In genomic region chr12:66303316-66303804, GRCh38 we compare ENCODE assay signal across 8 cellular contexts. TPM values are rescaled to one million over a fixed set of nuclear protein-coding genes. Genes with fewer than 3 reads are reported as not detected.
DNase-seq lines count a peak whose midpoint lies in the region; ATAC-seq and TF ChIP-seq lines count a peak whose summit lies in the region.
"Not testable (repeated sequence)": the region's sequence is repeated elsewhere in the genome, so short reads cannot be mapped to it uniquely, and the experiment has no call there.

No MANE protein-coding gene starts in this region.

- not testable (repeated sequence) for H3K27ac ChIP-seq in endodermal cell (ENCODE audit: low read depth, low read length)
- peak overlapping the region; percentile 91 for H3K27ac ChIP-seq in naive thymus-derived CD4-positive, alpha-beta T cell (ENCODE audit: low read depth, low read length)
- H3K27ac ChIP-seq in tibial artery = peak overlapping the region in 1 of 2 donors; percentile 68

- 93% methylated on average over 7 to 14 of the region's 14 CpGs for WGBS in endodermal cell (ENCODE audit: insufficient coverage in 1 of 2, insufficient read length in 1 of 2), 2 experiments

- H3K9me3 Mint-ChIP-seq in endodermal cell; naive thymus-derived CD4-positive, alpha-beta T cell: not testable (repeated sequence)

- not testable (repeated sequence) for TF ChIP-seq POLR2A in NB4 (IDR thresholded peaks at IDR 0.05; ENCODE audit: extremely low read depth, insufficient read length)

- not testable (repeated sequence) for H3K36me3 ChIP-seq in endodermal cell (ENCODE audit: control insufficient read depth, insufficient read depth, low read length); naive thymus-derived CD4-positive, alpha-beta T cell (ENCODE audit: control insufficient read depth in 2 of 3, insufficient read depth in 3 of 3, low read length in 3 of 3); tibial artery

- peak overlapping the region; percentile 95 for H3K4me3 Mint-ChIP-seq in endodermal cell
- H3K4me3 Mint-ChIP-seq in naive thymus-derived CD4-positive, alpha-beta T cell = peak overlapping the region; percentile 87 to 99 (median 97)

- not testable (repeated sequence) for H3K9me3 ChIP-seq in endodermal cell (ENCODE audit: control insufficient read depth, low read length); naive thymus-derived CD4-positive, alpha-beta T cell (ENCODE audit: control insufficient read depth in 2 of 3, low read length in 3 of 3); tibial artery

- POLR2A ChIA-PET in naive thymus-derived CD4-positive, alpha-beta T cell (lab: Charles Lee) = interaction anchor here (0.6 to 5.9 kb wide), 17 partner anchors 8 to 1134 kb away, joined by 3 to 44 read pairs (median 4); partner anchors contain the start of genes CAND1, LEMD3, LLPH and TMBIM4

- H3K27me3 ChIP-seq in endodermal cell (ENCODE audit: control insufficient read depth, insufficient read depth, low read length, poor library complexity, severe bottlenecking); naive thymus-derived CD4-positive, alpha-beta T cell (ENCODE audit: control insufficient read depth in 2 of 2, insufficient read depth in 2 of 2, low read length in 2 of 2); tibial artery: not testable (repeated sequence)

- H3K27me3 Mint-ChIP-seq in endodermal cell (ENCODE audit: insufficient read depth) = peaks cover 13% of the 10 kb centered on the region
- H3K27me3 Mint-ChIP-seq in naive thymus-derived CD4-positive, alpha-beta T cell = not testable (repeated sequence)

- DNase-seq in GM12865 (ENCODE audit: low read depth) = peak; percentile 60
- DNase-seq in NB4 (ENCODE audit: low read depth); endodermal cell; tibial artery: not testable (repeated sequence)
- DNase-seq in activated T-cell treated with anti-CD3 and anti-CD28 coated beads, Interleukin-2, amount 50 U/mL, for 48 hours = peak; percentile 47 to 55
- DNase-seq in naive thymus-derived CD4-positive, alpha-beta T cell = peak in 7 of 9 donors; percentile 31 to 70 (median 58)

- CTCF ChIA-PET in naive thymus-derived CD4-positive, alpha-beta T cell (lab: Charles Lee) = interaction anchor here (0.9 to 2.2 kb wide), 8 partner anchors 11 to 34 kb away, joined by 4 to 10 read pairs (median 6); no protein-coding TSS in a partner anchor

- not testable (repeated sequence) for H3K4me1 ChIP-seq in endodermal cell (ENCODE audit: control insufficient read depth, insufficient read depth, low read length)
- peaks cover 17 to 22% of the 10 kb centered on the region in 2 donors for H3K4me1 ChIP-seq in naive thymus-derived CD4-positive, alpha-beta T cell (ENCODE audit: control insufficient read depth in 2 of 2, insufficient read depth in 2 of 2, low read length in 2 of 2)
- peaks cover 0 to 10% (median 5%) of the 10 kb centered on the region in 4 donors for H3K4me1 ChIP-seq in tibial artery

- TF ChIP-seq CTCF in GM12865 (IDR thresholded peaks at IDR 0.05; ENCODE audit: insufficient read depth, low read depth, low read length, missing control alignments); NB4 (IDR thresholded peaks at IDR 0.05; ENCODE audit: low read depth, low read length); endodermal cell (conservative IDR thresholded peaks at IDR 0.05); tibial artery (IDR thresholded peaks at IDR 0.05): not testable (repeated sequence)

- H3K36me3 Mint-ChIP-seq in endodermal cell (ENCODE audit: low read depth) = peaks cover 19% of the 10 kb centered on the region
- H3K36me3 Mint-ChIP-seq in naive thymus-derived CD4-positive, alpha-beta T cell = peaks cover 0 to 34% (median 28%) of the 10 kb centered on the region in 5 donors

- peak overlapping the region; percentile 62 for H3K27ac Mint-ChIP-seq in endodermal cell
- H3K27ac Mint-ChIP-seq in naive thymus-derived CD4-positive, alpha-beta T cell = peak overlapping the region; percentile 90 to 99 (median 97)

- ATAC-seq in GM21360 (IDR thresholded peaks at IDR 0.05; ENCODE audit: unreplicated experiment) = peak; percentile 38
- ATAC-seq in HG03025 (IDR thresholded peaks at IDR 0.05; ENCODE audit: low FRiP score, unreplicated experiment) = peak; percentile 30
- ATAC-seq in naive thymus-derived CD4-positive, alpha-beta T cell = peak; percentile 68

- H3K4me1 Mint-ChIP-seq in endodermal cell = not testable (repeated sequence)
- peaks cover 26 to 69% (median 59%) of the 10 kb centered on the region in 7 donors for H3K4me1 Mint-ChIP-seq in naive thymus-derived CD4-positive, alpha-beta T cell

- intact Hi-C loops in naive thymus-derived CD4-positive, alpha-beta T cell (cut with micrococcal nuclease) = loop anchor here (2.0 to 10.0 kb wide), 9 partner anchors 33 to 1899 kb away; partner anchors contain the start of genes CAND1 (in 1 of the 2), RASSF3 (in 1 of the 2) and XPOT (in 1 of the 2)
- intact Hi-C loops in tibial artery (cut with DNase I; ENCODE audit: low total_unique reads) = not testable (repeated sequence)

- H3K9ac ChIP-seq in endodermal cell (ENCODE audit: extremely low read depth, low read length, poor library complexity, severe bottlenecking) = not testable (repeated sequence)

- H3K4me3 ChIP-seq in GM12865 (ENCODE audit: low read depth, low read length) (peak overlapping the region; percentile 77), NB4 (ENCODE audit: low read depth, low read length) (peak overlapping the region; percentile 91), endodermal cell (ENCODE audit: low read length) (peak overlapping the region; percentile 96), tibial artery (peak overlapping the region; percentile 59 to 61)
- peak overlapping the region; percentile 98 for H3K4me3 ChIP-seq in naive thymus-derived CD4-positive, alpha-beta T cell (ENCODE audit: low read length)

RNA-seq across cellular contexts. Expression of gene HELB, which starts 1.1 kb away (rescaled TPM):
- 10 to 100 TPM in 1 of 2 donors, 1 to 10 TPM in 1; 6.2 to 11.0 TPM for total RNA-seq in endodermal cell
- polyA plus RNA-seq in endodermal cell (2013, experiment 1 of 2) = 2.5 TPM
- 2.7 TPM for polyA plus RNA-seq in endodermal cell (2013, experiment 2 of 2)
- total RNA-seq in naive thymus-derived CD4-positive, alpha-beta T cell = 10 to 100 TPM; 47.9 to 59.2 (median 54.0) TPM
- polyA plus RNA-seq in naive thymus-derived CD4-positive, alpha-beta T cell = 10 to 100 TPM; 29.6 to 43.0 TPM

Comparison
In these comparisons a context has a peak if more than half of its experiments do, and no peak if none do; other contexts are left out.
1. RNA of gene HELB, which starts 1.1 kb away (total RNA-seq): 47.9 to 59.2 TPM in naive thymus-derived CD4-positive, alpha-beta T cell; 6.2 to 11.0 TPM in endodermal cell; every median in the first group is over 4 times any median in the second.
2. Peak in every context shown above with its lines, with median percentiles within 50 percentile points of each other: H3K4me3 ChIP-seq and ATAC-seq.